Comparison of ENCODE assay signal across 8 cellular contexts in the genomic region with DNA sequence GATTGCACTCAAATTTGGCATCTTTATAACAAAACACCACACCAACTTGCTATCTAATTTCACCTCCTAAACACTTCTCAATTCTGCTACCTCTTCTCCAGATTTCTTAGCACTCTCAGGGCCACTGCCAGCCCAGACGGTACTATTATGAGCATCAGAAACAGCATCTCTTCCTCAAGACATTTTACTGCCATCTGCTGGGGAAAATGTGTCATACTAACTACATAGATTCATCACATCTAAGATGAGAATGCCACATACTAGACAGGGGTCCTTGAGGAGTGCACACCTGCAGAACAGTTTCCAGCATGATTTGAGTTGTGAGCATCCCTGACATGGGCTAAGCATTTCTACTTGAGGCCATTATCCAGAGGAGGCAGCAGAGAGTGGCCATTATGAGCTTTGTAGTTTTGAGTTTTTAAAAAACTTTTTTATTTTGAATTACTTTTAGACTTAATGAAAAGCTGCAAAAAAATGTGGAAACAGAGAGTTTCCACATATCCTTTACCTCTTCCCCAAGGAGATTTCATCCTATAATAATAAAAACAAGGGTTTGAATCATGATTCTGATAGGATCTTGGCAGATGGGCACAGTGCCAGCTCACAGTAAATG. TPM values are rescaled to one million over a fixed set of nuclear protein-coding genes. Genes with fewer than 3 reads are reported as not detected.
A peak's percentile ranks its signal among the peaks of the same experiment; 100 is the strongest.
DNase-seq lines count a peak whose midpoint lies in the region; ATAC-seq, FAIRE-seq and TF ChIP-seq lines count a peak whose summit lies in the region.
"Had no signal": no experiment of that assay in that cellular context is flagged by ENCODE, and none has a peak within 500 bp of the region (broad histone marks: within the 10 kb centered on the region; RNA-seq: fewer than 3 reads in every experiment).

No MANE protein-coding gene starts in this region.

- peaks cover 18% of the 10 kb centered on the region for H3K4me1 Mint-ChIP-seq in activated naive CD8-positive, alpha-beta T cell treated with anti-CD3 and anti-CD28 coated beads, Interleukin-2, amount 50 U/mL, for 24 hours

- H3K4me1 ChIP-seq in left ventricle myocardium inferior, result peaks cover 9% of the 10 kb centered on the region

- peak; percentile 55 to 75 for DNase-seq in NCI-H526 (lab: John Stamatoyannopoulos, UW)
- no peak for DNase-seq in activated naive CD8-positive, alpha-beta T cell treated with anti-CD3 and anti-CD28 coated beads, Interleukin-2, amount 50 U/mL, for 24 hours
- DNase-seq in left ventricle myocardium inferior, result no peak
- no peak for DNase-seq in sciatic nerve (ENCODE audit: low spot score)

- peak; percentile 62 for TF ChIP-seq CTCF in left ventricle myocardium inferior (IDR thresholded peaks at IDR 0.05; ENCODE audit: borderline replicate concordance)

- peak; percentile 73 for ATAC-seq in GM19468 (IDR thresholded peaks at IDR 0.05; ENCODE audit: extremely low read depth, unreplicated experiment)
- peak; percentile 75 for ATAC-seq in HG03520 (IDR thresholded peaks at IDR 0.05; ENCODE audit: unreplicated experiment)
- peak; percentile 76 for ATAC-seq in activated naive CD8-positive, alpha-beta T cell treated with anti-CD3 and anti-CD28 coated beads, Interleukin-2, amount 50 U/mL, for 24 hours
- peak; percentile 65 for ATAC-seq in sciatic nerve

- H3K27me3 Mint-ChIP-seq in activated naive CD8-positive, alpha-beta T cell treated with anti-CD3 and anti-CD28 coated beads, Interleukin-2, amount 50 U/mL, for 24 hours, result no peaks in the 10 kb centered on the region

- H3K36me3 ChIP-seq in left ventricle myocardium inferior, result no peaks in the 10 kb centered on the region

- no peak overlapping the region for H3K27ac Mint-ChIP-seq in activated naive CD8-positive, alpha-beta T cell treated with anti-CD3 and anti-CD28 coated beads, Interleukin-2, amount 50 U/mL, for 24 hours

- H3K27me3 ChIP-seq in left ventricle myocardium inferior (ENCODE audit: low read depth), result no peaks in the 10 kb centered on the region

- H3K27ac ChIP-seq in left ventricle myocardium inferior (replicated peaks), result no peak overlapping the region

- H3K9me3 ChIP-seq in left ventricle myocardium inferior (replicated peaks), result no peaks in the 10 kb centered on the region

- no peaks in the 10 kb centered on the region for H3K36me3 Mint-ChIP-seq in activated naive CD8-positive, alpha-beta T cell treated with anti-CD3 and anti-CD28 coated beads, Interleukin-2, amount 50 U/mL, for 24 hours (ENCODE audit: low read depth)

- intact Hi-C loops in left ventricle myocardium inferior (cut with micrococcal nuclease) (no loop called here), sciatic nerve (cut with DNase I) (no loop called here)

- no peak overlapping the region for H3K4me3 ChIP-seq in left ventricle myocardium inferior

- no peaks in the 10 kb centered on the region for H3K9me3 Mint-ChIP-seq in activated naive CD8-positive, alpha-beta T cell treated with anti-CD3 and anti-CD28 coated beads, Interleukin-2, amount 50 U/mL, for 24 hours

- no peak overlapping the region for H3K4me3 Mint-ChIP-seq in activated naive CD8-positive, alpha-beta T cell treated with anti-CD3 and anti-CD28 coated beads, Interleukin-2, amount 50 U/mL, for 24 hours

- peak; percentile 80 for FAIRE-seq in G401.6 (lab: Jason Lieb, UNC)
- FAIRE-seq: endometrium had no signal

RNA-seq across cellular contexts. Expression of a gene that starts 15.1 kb away (rescaled TPM):
- total RNA-seq in left ventricle myocardium inferior, result 0.47 TPM
- 2.5 TPM for total RNA-seq in sciatic nerve

Comparison
In these comparisons a context has a peak if more than half of its experiments do, and no peak if none do; other contexts are left out.
1. DNase-seq: peak in NCI-H526 (2 of 2); none in activated naive CD8-positive, alpha-beta T cell treated with anti-CD3 and anti-CD28 coated beads, Interleukin-2, amount 50 U/mL, for 24 hours (single experiment), left ventricle myocardium inferior (single experiment) and sciatic nerve (single experiment).
2. Peak in every context shown above with its lines, with median percentiles within 50 percentile points of each other: ATAC-seq.